ENCODE assay signal across 28 cellular contexts in genomic region chr4:37477126-37477525, GRCh38.
DNase-seq lines count a peak whose midpoint lies in the region; ATAC-seq, FAIRE-seq and TF ChIP-seq lines count a peak whose summit lies in the region.
"Had no signal": no experiment of that assay in that cellular context is flagged by ENCODE, and none has a peak within 500 bp of the region (broad histone marks: within the 10 kb centered on the region; RNA-seq: fewer than 3 reads in every experiment).

No MANE protein-coding gene starts in this region.

- no peaks in the 10 kb centered on the region for H3K79me2 ChIP-seq in keratinocyte (ENCODE audit: control insufficient read depth, insufficient read depth, low read length)

- FAIRE-seq in keratinocyte (lab: Jason Lieb, UNC): peak; percentile 39
- FAIRE-seq: GM12891 had no signal

- no peak overlapping the region for H3K4me3 ChIP-seq in NB4 (ENCODE audit: low read depth, low read length)
- H3K4me3 ChIP-seq in keratinocyte (ENCODE audit: control insufficient read depth in 2 of 3, extremely low read depth in 1 of 3, insufficient read depth in 2 of 3, low read depth in 1 of 3, low read length in 3 of 3): no peak overlapping the region

- H3K9me3 ChIP-seq in keratinocyte (ENCODE audit: control insufficient read depth, low read depth, low read length): no peaks in the 10 kb centered on the region
- H3K9me3 ChIP-seq: BE2C had no signal

- no peak for TF ChIP-seq POLR2A in NB4 (IDR thresholded peaks at IDR 0.05; ENCODE audit: extremely low read depth, insufficient read length)

- H3K36me3 ChIP-seq in keratinocyte (ENCODE audit: control insufficient read depth in 2 of 2, extremely low read depth in 1 of 2, insufficient read depth in 2 of 2, low read length in 2 of 2): no peaks in the 10 kb centered on the region
- H3K36me3 ChIP-seq: BE2C had no signal

- no peak for ATAC-seq in GM21825 (IDR thresholded peaks at IDR 0.05; ENCODE audit: unreplicated experiment)
- no peak for ATAC-seq in HG02623 (IDR thresholded peaks at IDR 0.05; ENCODE audit: unreplicated experiment)
- ATAC-seq: HCT116, PC-3 had no signal

- no peak overlapping the region for H3K4me2 ChIP-seq in keratinocyte (ENCODE audit: control insufficient read depth, extremely low read depth, insufficient read depth, low read depth, low read length)

- H3K27me3 ChIP-seq in keratinocyte (ENCODE audit: control insufficient read depth, extremely low read depth, insufficient read depth, low read length): no peaks in the 10 kb centered on the region
- H3K27me3 ChIP-seq: BE2C had no signal

- no peak overlapping the region for H3K27ac ChIP-seq in keratinocyte (ENCODE audit: control insufficient read depth, insufficient read depth, low read length)
- H3K27ac ChIP-seq: HL-60 had no signal

- dilution Hi-C loops in keratinocyte (cut with MboI; ENCODE audit: extremely low pct_ligation_motif_present, low sequenced_read_pairs): no loop called here

- peaks cover 2% of the 10 kb centered on the region for H3K4me1 ChIP-seq in keratinocyte (ENCODE audit: control insufficient read depth, extremely low read depth, insufficient read depth, low read length)
- H3K4me1 ChIP-seq: BE2C had no signal

- H2AFZ ChIP-seq in keratinocyte (ENCODE audit: control insufficient read depth, low read length): no peak overlapping the region

- DNase-seq in NOMO-1 treated with DMSO at 0.1 percent for 48 hours (lab: John Stamatoyannopoulos, UW; ENCODE audit: unreplicated experiment): peak; percentile 12
- DNase-seq in NOMO-1 treated with dmso at 0.1 percent for 144 hours (lab: John Stamatoyannopoulos, UW; ENCODE audit: unreplicated experiment): no peak
- peak; percentile 30 for DNase-seq in NB4 (ENCODE audit: low read depth)
- peak; percentile 24 for DNase-seq in amniotic epithelial cell (ENCODE audit: low read depth)
- peak; percentile 9 for DNase-seq in keratinocyte (ENCODE audit: low read depth, low spot score)
- no peak for DNase-seq in activated CD4-positive, alpha-beta T cell treated with anti-CD3 and anti-CD28 coated beads for 48 hours
- DNase-seq: 8988T; ACHN; BE2C; CD8-positive, alpha-beta memory T cell; DMS79 treated with DMSO at 0.1 percent for 48 hours; GF-D8; Karpas-422; NCI-H1092 treated with DMSO at 0.1 percent for 48 hours; NCI-H1436; NCI-H187; NCI-H2081 treated with DMSO at 0.1 percent for 48 hours; NCI-H2171; NCI-H226; NCI-H510A; NCI-H69; PC-3; Right ventricle myocardium superior had no signal

- H3K9me1 ChIP-seq in keratinocyte (ENCODE audit: control insufficient read depth, extremely low read depth, insufficient read depth, low read length): no peaks in the 10 kb centered on the region

- H3K9ac ChIP-seq in keratinocyte (ENCODE audit: control insufficient read depth, extremely low read depth, insufficient read depth, low read length): no peak overlapping the region

- no peaks in the 10 kb centered on the region for H4K20me1 ChIP-seq in keratinocyte (ENCODE audit: control insufficient read depth, extremely low read depth, insufficient read depth, low read length)

- TF ChIP-seq CTCF in NB4 (IDR thresholded peaks at IDR 0.05; ENCODE audit: low read depth, low read length): no peak
- TF ChIP-seq CTCF in keratinocyte (optimal IDR thresholded peaks at IDR 0.05 in 1 of 3, IDR thresholded peaks at IDR 0.05 in 1 of 3, conservative IDR thresholded peaks at IDR 0.05 in 1 of 3; ENCODE audit: extremely low read depth in 1 of 3, insufficient read depth in 2 of 3, low read length in 3 of 3): no peak

Comparison
In these comparisons a context has a peak if more than half of its experiments do, and no peak if none do; other contexts are left out.
1. DNase-seq: peak in NOMO-1 treated with DMSO at 0.1 percent for 48 hours (single experiment), NB4 (single experiment), amniotic epithelial cell (single experiment) and keratinocyte (single experiment); none in NOMO-1 treated with dmso at 0.1 percent for 144 hours (single experiment) and activated CD4-positive, alpha-beta T cell treated with anti-CD3 and anti-CD28 coated beads for 48 hours (single experiment).